Comparison of ENCODE assay signal across 3 cellular contexts in the genomic region with DNA sequence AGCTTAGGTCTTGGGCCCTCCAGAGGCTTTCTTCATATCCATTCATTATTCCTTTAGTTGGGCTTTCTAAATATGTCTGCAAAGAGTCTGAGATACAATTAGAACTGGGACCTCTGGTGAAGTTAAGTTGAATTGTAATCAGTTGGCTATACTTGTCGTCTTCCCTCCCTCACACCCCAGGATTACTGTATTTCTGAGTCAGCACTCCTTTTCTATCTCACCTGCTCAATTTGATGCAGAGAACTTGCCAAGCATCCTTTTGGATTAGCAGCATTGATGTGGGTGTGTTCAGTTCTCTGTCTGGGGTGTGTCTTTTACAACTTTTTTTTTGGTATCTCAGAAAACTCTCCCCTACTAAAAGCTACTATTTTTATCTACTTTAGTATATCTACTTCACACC.
TF ChIP-seq lines count a peak whose summit lies in the region.

No MANE protein-coding gene starts in this region.

TF ChIP-seq in SK-N-SH, 30 proteins besides CTCF, POLR2A, EP300 and RAD21 (continues in another document):
- TF ChIP-seq, protein P1, sequence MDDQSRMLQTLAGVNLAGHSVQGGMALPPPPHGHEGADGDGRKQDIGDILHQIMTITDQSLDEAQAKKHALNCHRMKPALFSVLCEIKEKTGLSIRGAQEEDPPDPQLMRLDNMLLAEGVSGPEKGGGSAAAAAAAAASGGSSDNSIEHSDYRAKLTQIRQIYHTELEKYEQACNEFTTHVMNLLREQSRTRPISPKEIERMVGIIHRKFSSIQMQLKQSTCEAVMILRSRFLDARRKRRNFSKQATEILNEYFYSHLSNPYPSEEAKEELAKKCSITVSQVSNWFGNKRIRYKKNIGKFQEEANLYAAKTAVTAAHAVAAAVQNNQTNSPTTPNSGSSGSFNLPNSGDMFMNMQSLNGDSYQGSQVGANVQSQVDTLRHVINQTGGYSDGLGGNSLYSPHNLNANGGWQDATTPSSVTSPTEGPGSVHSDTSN (IDR thresholded peaks at IDR 0.05) = no peak
- TF ChIP-seq SMC3 (IDR thresholded peaks at IDR 0.05; ENCODE audit: low read depth, low read length) (no peak), IRF3 (IDR thresholded peaks at IDR 0.05; ENCODE audit: low read depth, low read length) (no peak), CHD2 (IDR thresholded peaks at IDR 0.05; ENCODE audit: low read length, partially characterized antibody) (no peak), YY1 (IDR thresholded peaks at IDR 0.05; ENCODE audit: low read depth) (no peak)
- TF ChIP-seq, protein P2, sequence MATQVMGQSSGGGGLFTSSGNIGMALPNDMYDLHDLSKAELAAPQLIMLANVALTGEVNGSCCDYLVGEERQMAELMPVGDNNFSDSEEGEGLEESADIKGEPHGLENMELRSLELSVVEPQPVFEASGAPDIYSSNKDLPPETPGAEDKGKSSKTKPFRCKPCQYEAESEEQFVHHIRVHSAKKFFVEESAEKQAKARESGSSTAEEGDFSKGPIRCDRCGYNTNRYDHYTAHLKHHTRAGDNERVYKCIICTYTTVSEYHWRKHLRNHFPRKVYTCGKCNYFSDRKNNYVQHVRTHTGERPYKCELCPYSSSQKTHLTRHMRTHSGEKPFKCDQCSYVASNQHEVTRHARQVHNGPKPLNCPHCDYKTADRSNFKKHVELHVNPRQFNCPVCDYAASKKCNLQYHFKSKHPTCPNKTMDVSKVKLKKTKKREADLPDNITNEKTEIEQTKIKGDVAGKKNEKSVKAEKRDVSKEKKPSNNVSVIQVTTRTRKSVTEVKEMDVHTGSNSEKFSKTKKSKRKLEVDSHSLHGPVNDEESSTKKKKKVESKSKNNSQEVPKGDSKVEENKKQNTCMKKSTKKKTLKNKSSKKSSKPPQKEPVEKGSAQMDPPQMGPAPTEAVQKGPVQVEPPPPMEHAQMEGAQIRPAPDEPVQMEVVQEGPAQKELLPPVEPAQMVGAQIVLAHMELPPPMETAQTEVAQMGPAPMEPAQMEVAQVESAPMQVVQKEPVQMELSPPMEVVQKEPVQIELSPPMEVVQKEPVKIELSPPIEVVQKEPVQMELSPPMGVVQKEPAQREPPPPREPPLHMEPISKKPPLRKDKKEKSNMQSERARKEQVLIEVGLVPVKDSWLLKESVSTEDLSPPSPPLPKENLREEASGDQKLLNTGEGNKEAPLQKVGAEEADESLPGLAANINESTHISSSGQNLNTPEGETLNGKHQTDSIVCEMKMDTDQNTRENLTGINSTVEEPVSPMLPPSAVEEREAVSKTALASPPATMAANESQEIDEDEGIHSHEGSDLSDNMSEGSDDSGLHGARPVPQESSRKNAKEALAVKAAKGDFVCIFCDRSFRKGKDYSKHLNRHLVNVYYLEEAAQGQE (IDR thresholded peaks at IDR 0.05; ENCODE audit: low read depth, low read length) = no peak
- TF ChIP-seq, protein P3, sequence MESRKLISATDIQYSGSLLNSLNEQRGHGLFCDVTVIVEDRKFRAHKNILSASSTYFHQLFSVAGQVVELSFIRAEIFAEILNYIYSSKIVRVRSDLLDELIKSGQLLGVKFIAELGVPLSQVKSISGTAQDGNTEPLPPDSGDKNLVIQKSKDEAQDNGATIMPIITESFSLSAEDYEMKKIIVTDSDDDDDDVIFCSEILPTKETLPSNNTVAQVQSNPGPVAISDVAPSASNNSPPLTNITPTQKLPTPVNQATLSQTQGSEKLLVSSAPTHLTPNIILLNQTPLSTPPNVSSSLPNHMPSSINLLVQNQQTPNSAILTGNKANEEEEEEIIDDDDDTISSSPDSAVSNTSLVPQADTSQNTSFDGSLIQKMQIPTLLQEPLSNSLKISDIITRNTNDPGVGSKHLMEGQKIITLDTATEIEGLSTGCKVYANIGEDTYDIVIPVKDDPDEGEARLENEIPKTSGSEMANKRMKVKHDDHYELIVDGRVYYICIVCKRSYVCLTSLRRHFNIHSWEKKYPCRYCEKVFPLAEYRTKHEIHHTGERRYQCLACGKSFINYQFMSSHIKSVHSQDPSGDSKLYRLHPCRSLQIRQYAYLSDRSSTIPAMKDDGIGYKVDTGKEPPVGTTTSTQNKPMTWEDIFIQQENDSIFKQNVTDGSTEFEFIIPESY (IDR thresholded peaks at IDR 0.05; ENCODE audit: borderline replicate concordance, low read depth) = no peak

TF ChIP-seq in SK-N-SH treated with all-trans-retinoic acid at 6 μM for 48 hours, 23 proteins besides CTCF, POLR2A, EP300 and RAD21:
- no peak for TF ChIP-seq TCF4 (CRISPR knock-in tag; IDR thresholded peaks at IDR 0.05; ENCODE audit: borderline replicate concordance)
- no peak for TF ChIP-seq ESRRG (CRISPR knock-in tag; IDR thresholded peaks at IDR 0.05)
- TF ChIP-seq OSR1 (CRISPR knock-in tag; IDR thresholded peaks at IDR 0.05) = no peak
- no peak for TF ChIP-seq CSDC2 (CRISPR knock-in tag; IDR thresholded peaks at IDR 0.05)

TF ChIP-seq in endothelial cell of umbilical vein, 7 proteins besides CTCF, POLR2A, EP300 and RAD21:
- no peak for TF ChIP-seq POLR2AphosphoS5 (IDR thresholded peaks at IDR 0.05; ENCODE audit: insufficient read depth, low read depth, low read length)
